ENCODE assay signal across 7 cellular contexts in the genomic region with DNA sequence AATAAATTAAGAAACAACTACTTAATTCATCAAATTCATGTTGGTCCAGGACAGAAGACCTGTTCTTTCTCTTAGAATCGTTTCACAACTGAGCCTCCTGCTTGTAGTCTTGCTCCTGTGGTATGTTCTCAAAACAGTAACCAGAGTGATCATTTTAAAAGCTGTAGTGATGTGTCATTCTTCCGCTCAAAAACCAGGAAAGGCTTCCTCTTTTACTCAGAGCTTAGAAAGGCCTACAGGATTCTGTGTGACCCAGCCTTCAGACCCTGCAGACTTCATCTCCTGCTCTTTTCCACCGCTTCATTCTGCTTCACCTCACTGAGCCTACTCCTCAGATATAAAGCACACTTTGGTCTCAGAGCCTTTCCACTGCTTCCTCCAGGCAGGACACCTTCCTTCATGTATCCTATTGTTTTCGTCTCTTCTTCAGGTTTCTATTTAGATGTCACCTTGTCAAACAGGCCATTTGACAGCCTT. TPM values are rescaled to one million over a fixed set of nuclear protein-coding genes. Genes with fewer than 3 reads are reported as not detected.
DNase-seq lines count a peak whose midpoint lies in the region; ATAC-seq and TF ChIP-seq lines count a peak whose summit lies in the region.

No MANE protein-coding gene starts in this region.

- H3F3A ChIP-seq in OCI-LY1 (ENCODE audit: insufficient read depth, low read length), result peaks cover 5% of the 10 kb centered on the region; the same call in 1 of the 2 replicates

- H3K9ac ChIP-seq in OCI-LY1 (ENCODE audit: low read length), result no peak overlapping the region

- peak; percentile 52 for ATAC-seq in GM21723 (IDR thresholded peaks at IDR 0.05; ENCODE audit: unreplicated experiment)
- ATAC-seq in stimulated activated memory B cell treated with anti-CD40 and anti-IgM and Interleukin-4, amounts not matched to agents 10 μg/mL and 1 μg/mL and 100 μg/mL, for 72 hours, result no peak

- no peak overlapping the region for H2AFZ ChIP-seq in OCI-LY1 (ENCODE audit: low read length)

- no peak overlapping the region for H3K4me3 ChIP-seq in OCI-LY1 (ENCODE audit: low read depth, low read length, poor library complexity, severe bottlenecking)

- H3K9me3 Mint-ChIP-seq in endothelial cell (ENCODE audit: unreplicated experiment) (no peaks in the 10 kb centered on the region), Calu3 (ENCODE audit: low read depth, unreplicated experiment) (no peaks in the 10 kb centered on the region)
- H3K9me3 Mint-ChIP-seq in stimulated activated memory B cell treated with anti-CD40 and anti-IgM and Interleukin-4, amounts not matched to agents 10 μg/mL and 1 μg/mL and 100 μg/mL, for 72 hours, result peaks cover 6% of the 10 kb centered on the region

- CTCF ChIA-PET in Calu3 (lab: Charles Lee), result interaction anchor here (0.7 kb wide), 1 partner anchor 176 kb away, joined by 3 read pairs; no protein-coding TSS in a partner anchor

- peaks cover 40% of the 10 kb centered on the region for H3K4me1 ChIP-seq in OCI-LY1 (ENCODE audit: insufficient read depth, low read length, severe bottlenecking)

- peaks cover 61% of the 10 kb centered on the region for H3K79me2 ChIP-seq in OCI-LY1 (ENCODE audit: insufficient read depth, low read length)

- no peaks in the 10 kb centered on the region for H3K27me3 ChIP-seq in OCI-LY1 (ENCODE audit: insufficient read depth, low read length)

- intact Hi-C loops in Calu3 (cut with micrococcal nuclease; ENCODE audit: unreplicated experiment), result loop anchor here (5.0 kb wide), 1 partner anchor 119 kb away; no protein-coding TSS in a partner anchor

- peaks cover 44% of the 10 kb centered on the region for H3K36me3 Mint-ChIP-seq in endothelial cell (ENCODE audit: low read depth, unreplicated experiment)
- peaks cover 85% of the 10 kb centered on the region for H3K36me3 Mint-ChIP-seq in stimulated activated memory B cell treated with anti-CD40 and anti-IgM and Interleukin-4, amounts not matched to agents 10 μg/mL and 1 μg/mL and 100 μg/mL, for 72 hours
- no peaks in the 10 kb centered on the region for H3K36me3 Mint-ChIP-seq in Calu3 (ENCODE audit: insufficient read depth, unreplicated experiment)

- H3K27ac ChIP-seq in OCI-LY1 (ENCODE audit: low read depth, low read length, poor library complexity, severe bottlenecking), result peak overlapping the region; percentile 55

- no peaks in the 10 kb centered on the region for H3K9me3 ChIP-seq in OCI-LY1 (ENCODE audit: low read length)

- BruUV-seq in Calu3 (replicated peaks; lab: Mats Ljungman, UMichigan), result no TSS peak

- H3K4me2 ChIP-seq in OCI-LY1 (ENCODE audit: low read length), result no peak overlapping the region

- H4K20me1 ChIP-seq in OCI-LY1 (ENCODE audit: insufficient read depth, low read length), result no peaks in the 10 kb centered on the region

- H3K27me3 Mint-ChIP-seq in endothelial cell (ENCODE audit: unreplicated experiment), result no peaks in the 10 kb centered on the region
- no peaks in the 10 kb centered on the region for H3K27me3 Mint-ChIP-seq in stimulated activated memory B cell treated with anti-CD40 and anti-IgM and Interleukin-4, amounts not matched to agents 10 μg/mL and 1 μg/mL and 100 μg/mL, for 72 hours
- H3K27me3 Mint-ChIP-seq in Calu3 (ENCODE audit: unreplicated experiment), result peaks cover 17% of the 10 kb centered on the region

- H3K4me1 Mint-ChIP-seq in endothelial cell (ENCODE audit: unreplicated experiment), result peaks cover 10% of the 10 kb centered on the region
- peaks cover 87% of the 10 kb centered on the region for H3K4me1 Mint-ChIP-seq in stimulated activated memory B cell treated with anti-CD40 and anti-IgM and Interleukin-4, amounts not matched to agents 10 μg/mL and 1 μg/mL and 100 μg/mL, for 72 hours
- H3K4me1 Mint-ChIP-seq in Calu3 (ENCODE audit: low read depth, unreplicated experiment), result no peaks in the 10 kb centered on the region

- peak overlapping the region; percentile 34 for H3K27ac Mint-ChIP-seq in endothelial cell (ENCODE audit: unreplicated experiment)
- peak overlapping the region; percentile 89 for H3K27ac Mint-ChIP-seq in stimulated activated memory B cell treated with anti-CD40 and anti-IgM and Interleukin-4, amounts not matched to agents 10 μg/mL and 1 μg/mL and 100 μg/mL, for 72 hours
- no peak overlapping the region for H3K27ac Mint-ChIP-seq in Calu3 (ENCODE audit: unreplicated experiment)

- no peak for DNase-seq in endothelial cell (ENCODE audit: low spot score)
- DNase-seq in cerebellum (ENCODE audit: low spot score), result no peak
- DNase-seq in NCI-H2029 (lab: John Stamatoyannopoulos, UW), result no peak
- DNase-seq in Calu3, result no peak

- H3K9me2 ChIP-seq in OCI-LY1 (ENCODE audit: low read depth, low read length), result no peaks in the 10 kb centered on the region

- H3K4me3 Mint-ChIP-seq in endothelial cell (ENCODE audit: unreplicated experiment), result peak overlapping the region; percentile 28
- peak overlapping the region; percentile 30 for H3K4me3 Mint-ChIP-seq in stimulated activated memory B cell treated with anti-CD40 and anti-IgM and Interleukin-4, amounts not matched to agents 10 μg/mL and 1 μg/mL and 100 μg/mL, for 72 hours
- H3K4me3 Mint-ChIP-seq in Calu3 (ENCODE audit: low read depth, unreplicated experiment), result no peak overlapping the region

- TF ChIP-seq CTCF in OCI-LY1 (IDR thresholded peaks at IDR 0.05; ENCODE audit: low read length) (no peak), endothelial cell (IDR thresholded peaks at IDR 0.05; ENCODE audit: unreplicated experiment) (no peak), Calu3 (IDR thresholded peaks at IDR 0.05; ENCODE audit: unreplicated experiment) (no peak)

- H3K36me3 ChIP-seq in OCI-LY1 (ENCODE audit: insufficient read depth, low read length), result peaks cover 87% of the 10 kb centered on the region

RNA-seq across cellular contexts. Expression of a gene that starts 22.7 kb away (rescaled TPM):
- 82.4 TPM for total RNA-seq in endothelial cell (ENCODE audit: unreplicated experiment)
- total RNA-seq in cerebellum, result 32.5 TPM
- 14.4 and 20.4 TPM in 2 replicates for total RNA-seq in Calu3 (2022)
